Comparison of ENCODE assay signal across 10 cellular contexts in genomic region chr2:191565647-191566198, GRCh38.
DNase-seq lines count a peak whose midpoint lies in the region; ATAC-seq, FAIRE-seq and TF ChIP-seq lines count a peak whose summit lies in the region.
"Had no signal": no experiment of that assay in that cellular context is flagged by ENCODE, and none has a peak within 500 bp of the region (broad histone marks: within the 10 kb centered on the region; RNA-seq: fewer than 3 reads in every experiment).

No MANE protein-coding gene starts in this region.

- H3K27ac Mint-ChIP-seq in progenitor cell of endocrine pancreas, result no peak overlapping the region
- H3K27ac Mint-ChIP-seq: activated B cell treated with CpG ODN at 0.5 μM for 24 hours had no signal

- no peaks in the 10 kb centered on the region for H3K79me2 ChIP-seq in trophoblast cell (ENCODE audit: control insufficient read depth, insufficient read depth, low read length, poor library complexity)

- no peak overlapping the region for H3K4me3 ChIP-seq in trophoblast cell (ENCODE audit: low read depth, low read length)

- H3K79me1 ChIP-seq in trophoblast cell (ENCODE audit: low read length), result peaks cover 6% of the 10 kb centered on the region

- H4K8ac ChIP-seq in trophoblast cell (ENCODE audit: low read depth, low read length), result peak overlapping the region; percentile 40

- no peak overlapping the region for H4K12ac ChIP-seq in trophoblast cell (ENCODE audit: low read depth, low read length)

- no peak overlapping the region for H3K23ac ChIP-seq in trophoblast cell (ENCODE audit: low read length)

- peaks cover 8% of the 10 kb centered on the region for H3K27me3 Mint-ChIP-seq in progenitor cell of endocrine pancreas

- no peak overlapping the region for H4K91ac ChIP-seq in trophoblast cell (ENCODE audit: low read depth, low read length)

- H2BK5ac ChIP-seq in trophoblast cell (ENCODE audit: low read depth, low read length, poor library complexity), result no peak overlapping the region

- peaks cover 4% of the 10 kb centered on the region for H3K4me1 Mint-ChIP-seq in progenitor cell of endocrine pancreas (ENCODE audit: low read depth)

- no peaks in the 10 kb centered on the region for H3K36me3 Mint-ChIP-seq in progenitor cell of endocrine pancreas (ENCODE audit: insufficient read depth)

- H2AK5ac ChIP-seq in trophoblast cell (ENCODE audit: low read length), result no peak overlapping the region

- no peaks in the 10 kb centered on the region for H3K27me3 ChIP-seq in trophoblast cell (ENCODE audit: insufficient read depth, low read length)

- no peaks in the 10 kb centered on the region for H3K9me3 ChIP-seq in trophoblast cell (ENCODE audit: insufficient read depth, low read depth, low read length)

- WGBS in trophoblast cell (ENCODE audit: extremely low coverage, insufficient coverage, insufficient read length), result no CpG with 5 or more reads among the region's 4 CpGs

- peak overlapping the region; percentile 67 for H3K27ac ChIP-seq in trophoblast cell (ENCODE audit: low read depth, low read length)

- H3K4me3 Mint-ChIP-seq in progenitor cell of endocrine pancreas (ENCODE audit: low read depth), result no peak overlapping the region
- H3K4me3 Mint-ChIP-seq: activated B cell treated with CpG ODN at 0.5 μM for 24 hours had no signal

- no peak overlapping the region for H3K9ac ChIP-seq in trophoblast cell (ENCODE audit: low read length)

- H2BK120ac ChIP-seq in trophoblast cell (ENCODE audit: insufficient read depth, low read length, poor library complexity), result no peak overlapping the region

- DNase-seq in OCI-M2 (lab: John Stamatoyannopoulos, UW; ENCODE audit: unreplicated experiment) (peak; percentile 39), trophoblast cell (peak; percentile 77 to 93), H54 (ENCODE audit: insufficient read length, low spot score) (no peak), GM03348 (ENCODE audit: low spot score) (no peak), progenitor cell of endocrine pancreas (ENCODE audit: low spot score, unreplicated experiment) (no peak), COR-L47 (lab: John Stamatoyannopoulos, UW) (no peak)

- TF ChIP-seq POLR2A in H54 (IDR thresholded peaks at IDR 0.05; ENCODE audit: low read depth, low read length), result no peak

- H2AFZ ChIP-seq in trophoblast cell (ENCODE audit: insufficient read depth, low read length, poor library complexity), result no peak overlapping the region

- no peak for TF ChIP-seq CTCF in progenitor cell of endocrine pancreas (IDR thresholded peaks at IDR 0.05; ENCODE audit: unreplicated experiment)

- no peak overlapping the region for H3K14ac ChIP-seq in trophoblast cell (ENCODE audit: low read length)

- no peak overlapping the region for H3K4me2 ChIP-seq in trophoblast cell (ENCODE audit: low read length)

- ATAC-seq in GM19395 (IDR thresholded peaks at IDR 0.05; ENCODE audit: unreplicated experiment) (peak; percentile 67), HG03025 (IDR thresholded peaks at IDR 0.05; ENCODE audit: low FRiP score, unreplicated experiment) (peak; percentile 67)

- no peaks in the 10 kb centered on the region for H3K9me3 Mint-ChIP-seq in progenitor cell of endocrine pancreas (ENCODE audit: low read depth)
- H3K9me3 Mint-ChIP-seq: activated B cell treated with CpG ODN at 0.5 μM for 24 hours had no signal

- H3K4me1 ChIP-seq in trophoblast cell (ENCODE audit: control insufficient read depth in 1 of 2, insufficient read depth in 2 of 2, low read length in 2 of 2), result peaks cover 6 to 7% of the 10 kb centered on the region in 2 experiments

- no peak overlapping the region for H2BK12ac ChIP-seq in trophoblast cell (ENCODE audit: low read length)

- H3K36me3 ChIP-seq in trophoblast cell (ENCODE audit: control insufficient read depth in 1 of 2, insufficient read depth in 2 of 2, low read length in 2 of 2), result no peaks in the 10 kb centered on the region

- no peak for FAIRE-seq in H54 (lab: Jason Lieb, UNC)
- FAIRE-seq: bronchial epithelial cell had no signal

- H3K4ac ChIP-seq in trophoblast cell (ENCODE audit: low read depth, low read length), result no peak overlapping the region

- no peak overlapping the region for H3K18ac ChIP-seq in trophoblast cell (ENCODE audit: low read length)

Comparison
In these comparisons a context has a peak if more than half of its experiments do, and no peak if none do; other contexts are left out.
1. DNase-seq: peak in OCI-M2 (single experiment) and trophoblast cell (2 of 2); none in H54 (single experiment), GM03348 (single experiment), progenitor cell of endocrine pancreas (single experiment) and COR-L47 (single experiment).